Comparison of ENCODE assay signal across 15 cellular contexts in the genomic region with DNA sequence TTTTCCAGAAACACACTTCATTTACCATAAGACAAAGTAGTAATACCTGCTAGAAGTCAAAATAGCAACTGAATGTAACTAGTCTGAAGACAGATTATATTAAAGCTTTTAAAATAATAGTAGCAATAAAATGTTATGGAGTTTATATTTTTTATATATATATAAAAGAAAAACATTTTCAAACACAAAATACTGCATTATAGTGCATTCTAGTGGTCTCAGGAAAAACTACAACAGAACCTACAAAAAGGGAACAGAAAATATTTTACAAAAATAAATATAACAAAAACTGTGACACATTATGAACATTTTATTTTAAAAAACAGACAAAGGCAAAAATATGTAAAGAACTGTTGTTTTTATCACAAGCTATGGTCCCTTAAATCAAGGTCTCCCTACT. TPM values are rescaled to one million over a fixed set of nuclear protein-coding genes. Genes with fewer than 3 reads are reported as not detected.
A peak's percentile ranks its signal among the peaks of the same experiment; 100 is the strongest.
DNase-seq lines count a peak whose midpoint lies in the region; ATAC-seq, FAIRE-seq and TF ChIP-seq lines count a peak whose summit lies in the region.
"Had no signal": no experiment of that assay in that cellular context is flagged by ENCODE, and none has a peak within 500 bp of the region (broad histone marks: within the 10 kb centered on the region; RNA-seq: fewer than 3 reads in every experiment).

No MANE protein-coding gene starts in this region.

- TF ChIP-seq EP300 in K562 (IDR thresholded peaks at IDR 0.05; ENCODE audit: low read length): no peak

- H3K9me1 ChIP-seq in K562 (ENCODE audit: control insufficient read depth, insufficient read depth, low read length): no peaks in the 10 kb centered on the region

- H3K79me2 ChIP-seq in HCT116 (ENCODE audit: insufficient read depth, low read length) (no peaks in the 10 kb centered on the region), K562 (ENCODE audit: control insufficient read depth, insufficient read depth, low read length) (peaks cover 4% of the 10 kb centered on the region; the same call in 1 of the 3 replicates)

- RAD21 ChIA-PET in HCT116 (lab: Charles Lee; ENCODE audit: low non-redundant PET in 1 of 2, low total read pairs in 2 of 2, uncharacterized antibody in 2 of 2, unreplicated experiment in 2 of 2): no interaction called here

- TF ChIP-seq POLR2A in HCT116 (IDR thresholded peaks at IDR 0.05; ENCODE audit: borderline replicate concordance, extremely low read depth, insufficient read depth, insufficient read length): no peak
- TF ChIP-seq POLR2A in K562 (conservative IDR thresholded peaks at IDR 0.05): no peak

- H3K9me2 ChIP-seq in HCT116 (ENCODE audit: insufficient read depth): no peaks in the 10 kb centered on the region

- no peak overlapping the region for H2AFZ ChIP-seq in HCT116 (ENCODE audit: low read depth, low read length, poor library complexity, severe bottlenecking)
- no peak overlapping the region for H2AFZ ChIP-seq in K562 (ENCODE audit: low read depth, low read length)

- no peaks in the 10 kb centered on the region for H3K27me3 ChIP-seq in BJ (ENCODE audit: control insufficient read depth, insufficient read depth, low read length)
- H3K27me3 ChIP-seq in HCT116 (ENCODE audit: insufficient read depth, low read length): no peaks in the 10 kb centered on the region
- no peaks in the 10 kb centered on the region for H3K27me3 ChIP-seq in K562 (ENCODE audit: control insufficient read depth in 2 of 2, insufficient read depth in 2 of 2, low read length in 2 of 2)
- no peaks in the 10 kb centered on the region for H3K27me3 ChIP-seq in liver (ENCODE audit: control insufficient read depth in 4 of 4, insufficient read depth in 4 of 4, low read length in 3 of 4)
- H3K27me3 ChIP-seq: Peyer's patch had no signal

- ATAC-seq in HCT116: no peak
- ATAC-seq in K562: no peak
- no peak for ATAC-seq in GM18867 (IDR thresholded peaks at IDR 0.05; ENCODE audit: unreplicated experiment)

- TF ChIP-seq CTCF in BJ (IDR thresholded peaks at IDR 0.05; ENCODE audit: insufficient read depth, low read depth, low read length): peak; percentile 32; the same call in 1 of the 2 replicates
- peak in 2 of 3 experiments; percentile 14 to 25; a peak in 3 of 6 replicates for TF ChIP-seq CTCF in HCT116 (IDR thresholded peaks at IDR 0.05 in 2 of 3, conservative IDR thresholded peaks at IDR 0.05 in 1 of 3; ENCODE audit: borderline replicate concordance in 1 of 3, insufficient read depth in 1 of 3, low read depth in 2 of 3, low read length in 2 of 3)
- TF ChIP-seq CTCF in K562 (IDR thresholded peaks at IDR 0.05 in 2 of 3, conservative IDR thresholded peaks at IDR 0.05 in 1 of 3; ENCODE audit: insufficient read depth in 2 of 3, low read depth in 1 of 3, low read length in 3 of 3): peak in 2 of 3 experiments; percentile 12 to 41; a peak in 2 of 6 replicates
- peak; percentile 7 for TF ChIP-seq CTCF in liver (IDR thresholded peaks at IDR 0.05; ENCODE audit: low read depth, low read length, missing input control)

- H4K20me1 ChIP-seq in HCT116 (ENCODE audit: insufficient read depth): no peaks in the 10 kb centered on the region
- H4K20me1 ChIP-seq in K562 (replicated peaks; ENCODE audit: control insufficient read depth, insufficient read depth, low read length): no peaks in the 10 kb centered on the region

- no peak for FAIRE-seq in K562 (lab: Jason Lieb, UNC)
- FAIRE-seq: HTR-8/SVneo, urothelium cell line had no signal

- DNase-seq in BJ (ENCODE audit: low read depth) (no peak), HCT116 (ENCODE audit: low read depth, low spot score) (no peak), K562 (ENCODE audit: extremely low read depth in 1 of 4, low spot score in 3 of 4) (no peak), NCI-H524 treated with DMSO at 0.1 percent for 48 hours (lab: John Stamatoyannopoulos, UW) (no peak), NCI-H2029 treated with DMSO at 0.1 percent for 48 hours (lab: John Stamatoyannopoulos, UW) (no peak)
- DNase-seq in activated T-cell treated with anti-CD3 and anti-CD28 coated beads, Interleukin-2, amount 50 U/mL, for 1 hour: no peak
- DNase-seq: amygdala, DMS 273 treated with DMSO at 0.1 percent for 48 hours, naive B cell, NCI-H187 treated with DMSO at 0.1 percent for 48 hours, Peyer's patch had no signal

- H3K4me2 ChIP-seq in HCT116 (ENCODE audit: low read length): no peak overlapping the region
- no peak overlapping the region for H3K4me2 ChIP-seq in K562 (ENCODE audit: insufficient read depth, low read length)

- CTCF ChIA-PET in BJ (lab: Yijun Ruan, JAX) (interaction anchor here (1.0 to 1.7 kb wide), 4 partner anchors 13 to 97 kb away, joined by 3 read pairs; no protein-coding TSS in a partner anchor), HCT116 (lab: Charles Lee) (no interaction called here), K562 (lab: Yijun Ruan, JAX; ENCODE audit: low intra/inter-chr PET ratio) (no interaction called here)

- POLR2A ChIA-PET in BJ (lab: Charles Lee): no interaction called here
- POLR2A ChIA-PET in HCT116 (lab: Charles Lee): no interaction called here
- POLR2A ChIA-PET in K562 (lab: Yijun Ruan, JAX): no interaction called here

- no peaks in the 10 kb centered on the region for H3K4me1 ChIP-seq in HCT116 (ENCODE audit: control insufficient read depth in 1 of 2, insufficient read depth in 2 of 2, low read length in 2 of 2)
- no peaks in the 10 kb centered on the region for H3K4me1 ChIP-seq in K562 (replicated peaks in 1 of 2; ENCODE audit: control insufficient read depth in 2 of 2, insufficient read depth in 2 of 2, low read length in 2 of 2)
- H3K4me1 ChIP-seq in liver (ENCODE audit: control insufficient read depth in 4 of 4, insufficient read depth in 4 of 4, low read length in 3 of 4): peaks cover 0 to 6% (median 0%) of the 10 kb centered on the region in 4 donors

- H3K27ac ChIP-seq in HCT116 (ENCODE audit: low read depth, low read length) (no peak overlapping the region), K562 (ENCODE audit: extremely low read depth, low read depth, low read length) (no peak overlapping the region), liver (ENCODE audit: low read depth in 1 of 2, low read length in 2 of 2) (no peak overlapping the region)
- H3K27ac ChIP-seq: Peyer's patch had no signal

- H3K4me3 ChIP-seq in BJ (ENCODE audit: low read depth, low read length) (no peak overlapping the region), HCT116 (replicated peaks in 1 of 2; ENCODE audit: low read depth in 1 of 2, low read length in 2 of 2) (no peak overlapping the region), K562 (no peak overlapping the region), liver (ENCODE audit: low read depth in 1 of 3, low read length in 3 of 3) (no peak overlapping the region)
- H3K4me3 ChIP-seq: Peyer's patch had no signal

- H3K9ac ChIP-seq in HCT116 (ENCODE audit: low read length): no peak overlapping the region
- no peak overlapping the region for H3K9ac ChIP-seq in K562 (ENCODE audit: insufficient read depth in 1 of 2, low read depth in 2 of 2, low read length in 2 of 2)
- H3K9ac ChIP-seq in liver (ENCODE audit: low read depth in 1 of 2, low read length in 2 of 2): no peak overlapping the region

- H3K36me3 ChIP-seq in BJ (ENCODE audit: control insufficient read depth, insufficient read depth, low read length): no peaks in the 10 kb centered on the region
- no peaks in the 10 kb centered on the region for H3K36me3 ChIP-seq in HCT116 (ENCODE audit: control insufficient read depth in 1 of 2, insufficient read depth in 2 of 2, low read length in 2 of 2)
- H3K36me3 ChIP-seq in K562 (ENCODE audit: control insufficient read depth, insufficient read depth, low read length): peaks cover 11% of the 10 kb centered on the region
- peaks cover 0 to 4% (median 0%) of the 10 kb centered on the region in 4 donors for H3K36me3 ChIP-seq in liver (ENCODE audit: control insufficient read depth in 4 of 4, insufficient read depth in 3 of 4, low read depth in 1 of 4, low read length in 3 of 4)

- H3K9me3 ChIP-seq in HCT116 (ENCODE audit: control insufficient read depth in 1 of 2, insufficient read depth in 1 of 2, low read depth in 1 of 2, low read length in 2 of 2) (no peaks in the 10 kb centered on the region), K562 (replicated peaks; ENCODE audit: control insufficient read depth, insufficient read depth, low read depth, low read length) (no peaks in the 10 kb centered on the region), liver (ENCODE audit: control insufficient read depth in 4 of 4, low read length in 3 of 4) (no peaks in the 10 kb centered on the region)
- H3K9me3 ChIP-seq: Peyer's patch had no signal

- TF ChIP-seq RAD21 in HCT116 (IDR thresholded peaks at IDR 0.05; ENCODE audit: low read depth): 0 out of 2 replicates have a peak, but pooled peaks have one; percentile 17
- no peak for TF ChIP-seq RAD21 in K562 (CRISPR knock-in tag; conservative IDR thresholded peaks at IDR 0.05 in 1 of 2, IDR thresholded peaks at IDR 0.05 in 1 of 2)
- peak in 1 of 2 donors; percentile 20 for TF ChIP-seq RAD21 in liver (IDR thresholded peaks at IDR 0.05)

- intact Hi-C loops in HCT116 (cut with micrococcal nuclease) (no loop called here), K562 (cut with micrococcal nuclease) (loop anchor here (5.0 to 10.0 kb wide), 2 partner anchors 104 to 136 kb away; no protein-coding TSS in a partner anchor)

- in situ Hi-C loops in K562 (cut with MboI): no loop called here

- BruUV-seq in HCT116 (replicated peaks; lab: Mats Ljungman, UMichigan) (no TSS peak), K562 (replicated peaks; lab: Mats Ljungman, UMichigan) (no TSS peak)

RNA-seq across cellular contexts. Expression of gene STRN, which starts 48.0 kb away (rescaled TPM):
- polyA plus RNA-seq in BJ (2011; rRNA removed) (8.5 and 18.0 TPM in 2 replicates), K562 (2011; rRNA removed) (24.2 and 31.2 TPM in 2 replicates), K562 (2014; fragmentation: Illumina TruSeq; extraction: Trizol) (19.2 and 22.4 TPM in 2 replicates), K562 (2014; fragmentation: Nextera tagmentation; extraction: Ambion mirVana) (1 to 10 TPM; 1.3 to 1.6 TPM), K562 (2014; rRNA removed) (11.4 and 12.8 TPM in 2 replicates), liver (1 to 10 TPM; 2.5 to 3.6 TPM)
- 15.4 and 16.5 TPM in 2 replicates for polyA minus RNA-seq in BJ (2011; rRNA and poly(A)+ RNA removed)
- total RNA-seq in HCT116 (2021; ENCODE audit: unreplicated experiment) (26.4 TPM), K562 (2014; rRNA removed) (12.8 and 13.4 TPM in 2 replicates), K562 (2014; rRNA removed; fragmentation: Illumina TruSeq; extraction: Trizol) (23.6 and 30.9 TPM in 2 replicates), K562 (2015; rRNA removed; fragmentation: Illumina TruSeq; extraction: Trizol) (18.1 and 20.0 TPM in 2 replicates), K562 (2021) (26.4 and 29.1 TPM in 2 replicates), liver (10 to 100 TPM in 1 of 2 donors, 1 to 10 TPM in 1; 7.6 to 11.9 TPM)
- 8.8 and 10.1 TPM in 2 replicates for polyA plus RNA-seq in HCT116 (2012)
- total RNA-seq in K562 (2011; cell fraction: chromatin; rRNA removed; ENCODE audit: low replicate concordance): 8.8 and 32.4 TPM in 2 replicates
- 3.0 and 5.8 TPM in 2 replicates for total RNA-seq in K562 (2011; cell fraction: nucleolus; rRNA removed)
- total RNA-seq in K562 (2011; cell fraction: nucleoplasm; rRNA removed): 12.8 and 26.0 TPM in 2 replicates
- polyA plus RNA-seq in K562 (2011; cell fraction: cytosol; rRNA removed): 11.4 and 12.9 TPM in 2 replicates
- 14.0 and 19.6 TPM in 2 replicates for polyA plus RNA-seq in K562 (2011; cell fraction: nucleus; rRNA removed)
- polyA plus RNA-seq in K562 (2012): 13.4 and 16.0 TPM in 2 replicates
- polyA minus RNA-seq in K562 (2011; rRNA and poly(A)+ RNA removed): 82.1 and 87.5 TPM in 2 replicates
- 19.7 and 28.7 TPM in 2 replicates for polyA minus RNA-seq in K562 (2011; cell fraction: cytosol; rRNA and poly(A)+ RNA removed)
- 9.0 and 18.2 TPM in 2 replicates for polyA minus RNA-seq in K562 (2011; cell fraction: nucleus; rRNA and poly(A)+ RNA removed)
